Comparison of ENCODE assay signal across 23 cellular contexts in genomic region chr7:155529346-155529745, GRCh38. TPM values are rescaled to one million over a fixed set of nuclear protein-coding genes. Genes with fewer than 3 reads are reported as not detected.
DNase-seq lines count a peak whose midpoint lies in the region; ATAC-seq, FAIRE-seq and TF ChIP-seq lines count a peak whose summit lies in the region.
"Had no signal": no experiment of that assay in that cellular context is flagged by ENCODE, and none has a peak within 500 bp of the region (broad histone marks: within the 10 kb centered on the region; RNA-seq: fewer than 3 reads in every experiment).

No MANE protein-coding gene starts in this region.

- H2AFZ ChIP-seq in K562 (ENCODE audit: low read depth, low read length) = no peak overlapping the region
- H2AFZ ChIP-seq: GM23338 had no signal

- no peak for TF ChIP-seq RAD21 in K562 (CRISPR knock-in tag; conservative IDR thresholded peaks at IDR 0.05 in 1 of 2, IDR thresholded peaks at IDR 0.05 in 1 of 2)

- peaks cover 41% of the 10 kb centered on the region for H3K27me3 ChIP-seq in H7 (ENCODE audit: control insufficient read depth, insufficient read depth, low read length)
- peaks cover 71 to 84% of the 10 kb centered on the region in 2 experiments for H3K27me3 ChIP-seq in K562 (ENCODE audit: control insufficient read depth in 2 of 2, insufficient read depth in 2 of 2, low read length in 2 of 2)
- H3K27me3 ChIP-seq in suprapubic skin = peaks cover 79% of the 10 kb centered on the region

- H3K9me3 ChIP-seq in K562 (replicated peaks; ENCODE audit: control insufficient read depth, insufficient read depth, low read depth, low read length) = no peaks in the 10 kb centered on the region
- H3K9me3 ChIP-seq in suprapubic skin = no peaks in the 10 kb centered on the region
- H3K9me3 ChIP-seq: BE2C had no signal

- 0% methylated on average over 4 of the region's 4 CpGs for WGBS in K562 (ENCODE audit: insufficient coverage, low coverage, missing lambda C conversion rate)
- 83% methylated on average over 4 of the region's 4 CpGs for WGBS in suprapubic skin

- DNase-seq in H7 = peak; percentile 12
- no peak for DNase-seq in K562 (ENCODE audit: extremely low read depth in 1 of 4, low spot score in 3 of 4)
- DNase-seq in mesenteric fat pad (ENCODE audit: low spot score) = peak; percentile 47
- DNase-seq in suprapubic skin (ENCODE audit: low spot score in 2 of 2) = peak; percentile 21 to 41
- DNase-seq: BE2C; C1 segment of cervical spinal cord; CD4-positive, CD25-positive, alpha-beta regulatory T cell; CD8-positive, alpha-beta memory T cell; COR-L47; DMS 273 treated with DMSO at 0.1 percent for 48 hours; DMS53; DND-41 had no signal

- intact Hi-C loops in K562 (cut with micrococcal nuclease) = no loop called here

- peaks cover 2% of the 10 kb centered on the region for H3K9me1 ChIP-seq in K562 (ENCODE audit: control insufficient read depth, insufficient read depth, low read length)

- BruUV-seq in K562 (replicated peaks; lab: Mats Ljungman, UMichigan) = no TSS peak

- H3K36me3 ChIP-seq in H7 (replicated peaks; ENCODE audit: control insufficient read depth, insufficient read depth, low read length) = no peaks in the 10 kb centered on the region
- no peaks in the 10 kb centered on the region for H3K36me3 ChIP-seq in K562 (ENCODE audit: control insufficient read depth, insufficient read depth, low read length)
- no peaks in the 10 kb centered on the region for H3K36me3 ChIP-seq in suprapubic skin
- H3K36me3 ChIP-seq: BE2C had no signal

- peaks cover 0 to 13% of the 10 kb centered on the region in 2 experiments; a peak in 3 of 5 replicates for H3K4me1 ChIP-seq in K562 (replicated peaks in 1 of 2; ENCODE audit: control insufficient read depth in 2 of 2, insufficient read depth in 2 of 2, low read length in 2 of 2)
- H3K4me1 ChIP-seq in suprapubic skin = peaks cover 15% of the 10 kb centered on the region
- H3K4me1 ChIP-seq: BE2C had no signal

- FAIRE-seq in K562 (lab: Jason Lieb, UNC) = no peak
- FAIRE-seq: G401.6, GM12891, H54 had no signal

- no peak for TF ChIP-seq EP300 in K562 (IDR thresholded peaks at IDR 0.05; ENCODE audit: low read length)
- no peak for TF ChIP-seq EP300 in suprapubic skin (IDR thresholded peaks at IDR 0.05)

- H3K79me2 ChIP-seq in K562 (ENCODE audit: control insufficient read depth, insufficient read depth, low read length) = no peaks in the 10 kb centered on the region

- in situ Hi-C loops in K562 (cut with MboI) = no loop called here

- H3K4me3 ChIP-seq in H7 (ENCODE audit: insufficient read depth, low read depth, low read length) = no peak overlapping the region
- no peak overlapping the region for H3K4me3 ChIP-seq in K562
- H3K4me3 ChIP-seq in suprapubic skin = no peak overlapping the region
- H3K4me3 ChIP-seq: GM23338 had no signal

- H3K4me2 ChIP-seq in K562 (ENCODE audit: insufficient read depth, low read length) = no peak overlapping the region
- H3K4me2 ChIP-seq: GM23338 had no signal

- POLR2A ChIA-PET in K562 (lab: Yijun Ruan, JAX) = interaction anchor here (0.6 to 1.2 kb wide), 2 partner anchors 16 to 17 kb away, joined by 3 read pairs; no protein-coding TSS in a partner anchor

- CTCF ChIA-PET in K562 (lab: Yijun Ruan, JAX; ENCODE audit: low intra/inter-chr PET ratio) = no interaction called here

- TF ChIP-seq CTCF in K562 (IDR thresholded peaks at IDR 0.05 in 2 of 3, conservative IDR thresholded peaks at IDR 0.05 in 1 of 3; ENCODE audit: insufficient read depth in 2 of 3, low read depth in 1 of 3, low read length in 3 of 3) (no peak), suprapubic skin (IDR thresholded peaks at IDR 0.05) (no peak)

- TF ChIP-seq POLR2A in K562 (conservative IDR thresholded peaks at IDR 0.05) (no peak), suprapubic skin (IDR thresholded peaks at IDR 0.05) (no peak)

- no peak overlapping the region for H3K9ac ChIP-seq in K562 (ENCODE audit: insufficient read depth in 1 of 2, low read depth in 2 of 2, low read length in 2 of 2)

- ATAC-seq in K562 (no peak), GM19023 (IDR thresholded peaks at IDR 0.05; ENCODE audit: unreplicated experiment) (no peak), HG02763 (IDR thresholded peaks at IDR 0.05; ENCODE audit: unreplicated experiment) (no peak), GM19455 (IDR thresholded peaks at IDR 0.05; ENCODE audit: unreplicated experiment) (no peak)
- ATAC-seq: GM23338, HCT116 had no signal

- peaks cover 14% of the 10 kb centered on the region for H4K20me1 ChIP-seq in K562 (replicated peaks; ENCODE audit: control insufficient read depth, insufficient read depth, low read length)

- H3K27ac ChIP-seq in K562 (ENCODE audit: extremely low read depth, low read depth, low read length) (no peak overlapping the region), suprapubic skin (no peak overlapping the region)
- H3K27ac ChIP-seq: HL-60 had no signal

TF ChIP-seq in K562, 482 proteins besides CTCF, POLR2A, EP300 and RAD21:
- TF ChIP-seq ATF3 (IDR thresholded peaks at IDR 0.05) (0 out of 2 replicates have a peak, but pooled peaks have one; percentile 11), ATF3 (CRISPR knock-in tag; conservative IDR thresholded peaks at IDR 0.05) (no peak), FIP1L1 (IDR thresholded peaks at IDR 0.05; ENCODE audit: low read depth, low read length, poor library complexity, severe bottlenecking) (no peak)

RNA-seq across cellular contexts. Expression of gene CNPY1, which starts 17.0 kb away (rescaled TPM):
- 1.5 and 2.4 TPM in 2 replicates for total RNA-seq in H7 (2014; rRNA removed; shearing (Covaris generic))
- total RNA-seq in K562 (2011; cell fraction: chromatin; rRNA removed; ENCODE audit: low replicate concordance) = not detected in 2 replicates
- not detected in 2 replicates for total RNA-seq in K562 (2011; cell fraction: nucleolus; rRNA removed)
- not detected in 2 replicates for total RNA-seq in K562 (2011; cell fraction: nucleoplasm; rRNA removed)
- total RNA-seq in K562 (2014; rRNA removed) (not detected in 2 replicates), K562 (2014; rRNA removed; fragmentation: Illumina TruSeq; extraction: Trizol) (not detected in 2 replicates), K562 (2015; rRNA removed; fragmentation: Illumina TruSeq; extraction: Trizol) (not detected in 2 replicates), K562 (2021) (not detected in 2 replicates), mesenteric fat pad (not detected), suprapubic skin (not detected)
- polyA plus RNA-seq in K562 (2011; rRNA removed) (not detected in 2 replicates), K562 (2014; fragmentation: Illumina TruSeq; extraction: Trizol) (not detected in 2 replicates), K562 (2014; fragmentation: Nextera tagmentation; extraction: Ambion mirVana) (not detected), K562 (2014; rRNA removed) (not detected in 2 replicates)
- not detected in 2 replicates for polyA plus RNA-seq in K562 (2011; cell fraction: cytosol; rRNA removed)
- not detected in 2 replicates for polyA plus RNA-seq in K562 (2011; cell fraction: nucleus; rRNA removed)
- polyA plus RNA-seq in K562 (2012) = not detected in 2 replicates
- not detected in 2 replicates for polyA minus RNA-seq in K562 (2011; rRNA and poly(A)+ RNA removed)
- not detected in 2 replicates for polyA minus RNA-seq in K562 (2011; cell fraction: cytosol; rRNA and poly(A)+ RNA removed)
- polyA minus RNA-seq in K562 (2011; cell fraction: nucleus; rRNA and poly(A)+ RNA removed) = not detected in 2 replicates
- total RNA-seq: A172; CD4-positive, CD25-positive, alpha-beta regulatory T cell; CD8-positive, alpha-beta memory T cell; GM23338; HT1080 had no signal
- polyA plus RNA-seq: CD4-positive, CD25-positive, alpha-beta regulatory T cell; CD8-positive, alpha-beta memory T cell; GM23338 had no signal

Comparison
In these comparisons a context has a peak if more than half of its experiments do, and no peak if none do; other contexts are left out.
1. DNase-seq: peak in H7 (single experiment), mesenteric fat pad (single experiment) and suprapubic skin (2 of 2); none in K562 (0 of 4).